ENCODE assay signal across 11 cellular contexts in genomic region chr20:30168025-30168799, GRCh38.
DNase-seq lines count a peak whose midpoint lies in the region; ATAC-seq and TF ChIP-seq lines count a peak whose summit lies in the region.
"Had no signal": no experiment of that assay in that cellular context is flagged by ENCODE, and none has a peak within 500 bp of the region (broad histone marks: within the 10 kb centered on the region; RNA-seq: fewer than 3 reads in every experiment).

No MANE protein-coding gene starts in this region.

- ATAC-seq in T-cell (replicated peaks in 1 of 4) (peak in 2 of 4 experiments; percentile 40 to 67), body of pancreas (no peak), sciatic nerve (no peak), HG03342 (IDR thresholded peaks at IDR 0.05; ENCODE audit: unreplicated experiment) (no peak)

- no peak overlapping the region for H3K27ac Mint-ChIP-seq in T-cell
- H3K27ac Mint-ChIP-seq: B cell had no signal

- TF ChIP-seq CTCF in body of pancreas (IDR thresholded peaks at IDR 0.05): no peak

- CTCF ChIA-PET in T-cell (lab: Charles Lee): no interaction called here

- H3K9me3 ChIP-seq in body of pancreas (no peaks in the 10 kb centered on the region), Karpas-422 (ENCODE audit: low read length) (no peaks in the 10 kb centered on the region)

- H3K36me3 ChIP-seq in body of pancreas (replicated peaks in 1 of 2; ENCODE audit: insufficient read depth in 1 of 2, low read depth in 2 of 2) (no peaks in the 10 kb centered on the region), Karpas-422 (ENCODE audit: insufficient read depth, low read length) (no peaks in the 10 kb centered on the region)
- H3K36me3 ChIP-seq: stomach had no signal

- DNase-seq in AG20443 (ENCODE audit: low spot score) (peak; percentile 9), T-cell (peak in 21 of 34 experiments; percentile 3 to 46 (median 21)), body of pancreas (peak; percentile 10 to 27 (median 16)), sciatic nerve (ENCODE audit: low spot score) (peak; percentile 48), mesenteric fat pad (ENCODE audit: low spot score) (no peak), putamen (ENCODE audit: low spot score) (no peak), Karpas-422 (no peak)
- DNase-seq: NCI-H187, stomach had no signal

- H4K20me1 ChIP-seq in Karpas-422 (ENCODE audit: insufficient read depth, low read depth, low read length): no peaks in the 10 kb centered on the region

- H3K9me2 ChIP-seq in Karpas-422 (replicated peaks; ENCODE audit: insufficient read depth, low read length): no peaks in the 10 kb centered on the region

- POLR2A ChIA-PET in T-cell (lab: Charles Lee): no interaction called here

- intact Hi-C loops in body of pancreas (cut with DNase I) (no loop called here), sciatic nerve (cut with DNase I) (no loop called here)

- H3K27me3 ChIP-seq in body of pancreas: no peaks in the 10 kb centered on the region
- H3K27me3 ChIP-seq in Karpas-422 (ENCODE audit: low read length): no peaks in the 10 kb centered on the region
- H3K27me3 ChIP-seq: stomach had no signal

- no peaks in the 10 kb centered on the region for H3K4me1 ChIP-seq in body of pancreas
- no peaks in the 10 kb centered on the region for H3K4me1 ChIP-seq in Karpas-422 (ENCODE audit: low read length)
- H3K4me1 ChIP-seq: stomach had no signal

- WGBS in body of pancreas, 2 donors: 52 to 80% methylated on average over 3 to 41 of the region's 50 CpGs

- no peak overlapping the region for H3K27ac ChIP-seq in body of pancreas
- H3K27ac ChIP-seq in Karpas-422 (ENCODE audit: low read length): no peak overlapping the region
- H3K27ac ChIP-seq: stomach had no signal

- H3K9ac ChIP-seq in Karpas-422 (ENCODE audit: low read length): no peak overlapping the region

- H2AFZ ChIP-seq in Karpas-422 (ENCODE audit: low read length): no peak overlapping the region

- TF ChIP-seq POLR2A in body of pancreas (IDR thresholded peaks at IDR 0.05): no peak

- H3K27me3 Mint-ChIP-seq in T-cell: no peaks in the 10 kb centered on the region
- H3K27me3 Mint-ChIP-seq: B cell had no signal

- H3K4me3 ChIP-seq in body of pancreas: no peak overlapping the region
- H3K4me3 ChIP-seq in Karpas-422 (ENCODE audit: low read length): no peak overlapping the region
- H3K4me3 ChIP-seq: stomach had no signal

- peaks cover 25 to 41% (median 29%) of the 10 kb centered on the region in 3 donors for H3K4me1 Mint-ChIP-seq in T-cell
- H3K4me1 Mint-ChIP-seq: B cell had no signal

- H3K36me3 Mint-ChIP-seq in T-cell: no peaks in the 10 kb centered on the region

- no peak overlapping the region for H3K4me2 ChIP-seq in Karpas-422 (ENCODE audit: low read depth, low read length, poor library complexity, severe bottlenecking)

- H3K9me3 Mint-ChIP-seq in T-cell: peaks cover 0 to 14% (median under 1%) of the 10 kb centered on the region in 3 donors

- H3K79me2 ChIP-seq in Karpas-422 (ENCODE audit: low read length): no peaks in the 10 kb centered on the region

- peak overlapping the region in 1 of 3 donors; percentile 61 for H3K4me3 Mint-ChIP-seq in T-cell
- H3K4me3 Mint-ChIP-seq: B cell had no signal

Comparison
In these comparisons a context has a peak if more than half of its experiments do, and no peak if none do; other contexts are left out.
1. DNase-seq: peak in AG20443 (single experiment), T-cell (21 of 34), body of pancreas (4 of 4) and sciatic nerve (single experiment); none in mesenteric fat pad (single experiment), putamen (single experiment) and Karpas-422 (single experiment).